In genomic region chrX:118596428-118596827, GRCh38 we compare ENCODE assay signal across 19 cellular contexts.
DNase-seq lines count a peak whose midpoint lies in the region; ATAC-seq and TF ChIP-seq lines count a peak whose summit lies in the region.
"Had no signal": no experiment of that assay in that cellular context is flagged by ENCODE, and none has a peak within 500 bp of the region (broad histone marks: within the 10 kb centered on the region; RNA-seq: fewer than 3 reads in every experiment).

No MANE protein-coding gene starts in this region.

- H3K27ac Mint-ChIP-seq in activated naive CD4-positive, alpha-beta T cell treated with anti-CD3 and anti-CD28 coated beads, Interleukin-2, amount 50 U/mL, for 24 hours = peak overlapping the region; percentile 12
- H3K27ac Mint-ChIP-seq in stimulated activated effector memory CD8-positive, alpha-beta T cell treated with anti-CD3 and anti-CD28 coated beads, Interleukin-12 subunit alpha, Interleukin-12 subunit beta, amount 100 ng/mL, for 72 hours = peak overlapping the region; percentile 32

- peaks cover 2% of the 10 kb centered on the region for H3K36me3 Mint-ChIP-seq in activated naive CD4-positive, alpha-beta T cell treated with anti-CD3 and anti-CD28 coated beads, Interleukin-2, amount 50 U/mL, for 24 hours
- H3K36me3 Mint-ChIP-seq in stimulated activated effector memory CD8-positive, alpha-beta T cell treated with anti-CD3 and anti-CD28 coated beads, Interleukin-12 subunit alpha, Interleukin-12 subunit beta, amount 100 ng/mL, for 72 hours = peaks cover 84% of the 10 kb centered on the region

- H3K27me3 Mint-ChIP-seq in activated naive CD4-positive, alpha-beta T cell treated with anti-CD3 and anti-CD28 coated beads, Interleukin-2, amount 50 U/mL, for 24 hours = no peaks in the 10 kb centered on the region
- H3K27me3 Mint-ChIP-seq: CD4-positive, alpha-beta memory T cell had no signal

- TF ChIP-seq CTCF in ascending aorta (IDR thresholded peaks at IDR 0.05) (no peak), foreskin keratinocyte (conservative IDR thresholded peaks at IDR 0.05) (no peak)

- peaks cover 10% of the 10 kb centered on the region for H3K4me1 Mint-ChIP-seq in activated naive CD4-positive, alpha-beta T cell treated with anti-CD3 and anti-CD28 coated beads, Interleukin-2, amount 50 U/mL, for 24 hours
- H3K4me1 Mint-ChIP-seq in stimulated activated effector memory CD8-positive, alpha-beta T cell treated with anti-CD3 and anti-CD28 coated beads, Interleukin-12 subunit alpha, Interleukin-12 subunit beta, amount 100 ng/mL, for 72 hours = peaks cover 8% of the 10 kb centered on the region

- H3K27me3 ChIP-seq in ascending aorta (no peaks in the 10 kb centered on the region), foreskin keratinocyte (no peaks in the 10 kb centered on the region)
- H3K27me3 ChIP-seq: BE2C had no signal

- DNase-seq in activated naive CD4-positive, alpha-beta T cell treated with anti-CD3 and anti-CD28 coated beads, Interleukin-2, amount 50 U/mL, for 16 hours = no peak
- DNase-seq in NCI-H1694 (lab: John Stamatoyannopoulos, UW) (peak; percentile 38), ascending aorta (ENCODE audit: low spot score in 2 of 2) (no peak), NOMO-1 treated with dmso at 0.1 percent for 144 hours (lab: John Stamatoyannopoulos, UW; ENCODE audit: unreplicated experiment) (no peak), foreskin keratinocyte (no peak)
- no peak for DNase-seq in stimulated activated effector memory CD8-positive, alpha-beta T cell treated with anti-CD3 and anti-CD28 coated beads, Interleukin-12 subunit alpha, Interleukin-12 subunit beta, amount 100 ng/mL, for 72 hours (ENCODE audit: low spot score in 2 of 2)
- DNase-seq: BE2C; CD4-positive, alpha-beta memory T cell; DMS79; IMR-90; Kasumi-1; MM.1S; NCI-H1105 treated with DMSO at 0.1 percent for 48 hours; NCI-H187 treated with DMSO at 0.1 percent for 48 hours; NCI-H774 had no signal

- no peaks in the 10 kb centered on the region for H3K36me3 ChIP-seq in ascending aorta
- H3K36me3 ChIP-seq: BE2C, HAP-1 had no signal

- intact Hi-C loops in ascending aorta (cut with DNase I) = no loop called here

- no peaks in the 10 kb centered on the region for H3K9me3 ChIP-seq in ascending aorta
- H3K9me3 ChIP-seq: BE2C, HAP-1 had no signal

- no peak overlapping the region for H3K4me3 Mint-ChIP-seq in activated naive CD4-positive, alpha-beta T cell treated with anti-CD3 and anti-CD28 coated beads, Interleukin-2, amount 50 U/mL, for 24 hours
- H3K4me3 Mint-ChIP-seq in stimulated activated effector memory CD8-positive, alpha-beta T cell treated with anti-CD3 and anti-CD28 coated beads, Interleukin-12 subunit alpha, Interleukin-12 subunit beta, amount 100 ng/mL, for 72 hours = no peak overlapping the region
- H3K4me3 Mint-ChIP-seq: CD4-positive, alpha-beta memory T cell had no signal

- H3K9me3 Mint-ChIP-seq in activated naive CD4-positive, alpha-beta T cell treated with anti-CD3 and anti-CD28 coated beads, Interleukin-2, amount 50 U/mL, for 24 hours = no peaks in the 10 kb centered on the region
- H3K9me3 Mint-ChIP-seq in stimulated activated effector memory CD8-positive, alpha-beta T cell treated with anti-CD3 and anti-CD28 coated beads, Interleukin-12 subunit alpha, Interleukin-12 subunit beta, amount 100 ng/mL, for 72 hours = no peaks in the 10 kb centered on the region
- H3K9me3 Mint-ChIP-seq: CD4-positive, alpha-beta memory T cell had no signal

- no peak for ATAC-seq in stimulated activated effector memory CD8-positive, alpha-beta T cell treated with anti-CD3 and anti-CD28 coated beads, Interleukin-12 subunit alpha, Interleukin-12 subunit beta, amount 100 ng/mL, for 72 hours
- ATAC-seq in HG02840 (IDR thresholded peaks at IDR 0.05; ENCODE audit: low FRiP score, unreplicated experiment) (no peak), foreskin keratinocyte (no peak)
- ATAC-seq: Panc1 had no signal

- no peak overlapping the region for H3K4me3 ChIP-seq in ascending aorta
- H3K4me3 ChIP-seq: HAP-1 had no signal

- H3K4me1 ChIP-seq in ascending aorta (peaks cover 0 to 5% of the 10 kb centered on the region in 2 donors), foreskin keratinocyte (no peaks in the 10 kb centered on the region)
- H3K4me1 ChIP-seq: BE2C, HAP-1 had no signal

- peak overlapping the region; percentile 44 to 65 for H3K27ac ChIP-seq in ascending aorta
- no peak overlapping the region for H3K27ac ChIP-seq in foreskin keratinocyte
